In the genomic region with DNA sequence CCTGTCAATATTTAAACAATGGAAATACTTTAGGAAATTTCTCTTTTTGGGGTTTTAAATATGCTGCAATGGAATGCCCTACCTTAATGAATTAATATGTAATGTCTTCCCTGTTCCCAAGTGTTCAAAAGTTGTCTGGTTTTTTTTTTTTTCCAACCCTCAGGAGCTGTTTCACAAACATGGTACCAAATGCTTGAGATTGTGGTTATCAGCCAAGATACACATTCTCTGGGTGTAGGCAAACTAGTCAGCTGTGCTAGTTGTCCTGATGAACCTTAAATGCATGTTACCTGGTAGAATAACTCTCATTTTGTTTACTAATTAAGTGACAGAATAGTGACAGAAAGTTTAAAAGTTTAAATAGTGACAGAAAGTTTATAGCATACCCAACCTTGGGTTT, we compare ENCODE assay signal across 24 cellular contexts. TPM values are rescaled to one million over a fixed set of nuclear protein-coding genes. Genes with fewer than 3 reads are reported as not detected.
DNase-seq lines count a peak whose midpoint lies in the region; ATAC-seq, FAIRE-seq and TF ChIP-seq lines count a peak whose summit lies in the region.
"Had no signal": no experiment of that assay in that cellular context is flagged by ENCODE, and none has a peak within 500 bp of the region (broad histone marks: within the 10 kb centered on the region; RNA-seq: fewer than 3 reads in every experiment).

No MANE protein-coding gene starts in this region.

- TF ChIP-seq CTCF in prostate gland (IDR thresholded peaks at IDR 0.05): no peak
- TF ChIP-seq CTCF in transverse colon (IDR thresholded peaks at IDR 0.05): no peak

- in situ Hi-C loops in transverse colon (cut with MboI; ENCODE audit: low pct_ligation_motif_present in 1 of 4, low pct_unique_long_range_greater_than_20kb in 1 of 4, low sequenced_read_pairs in 3 of 4): no loop called here
- in situ Hi-C loops in G401 (cut with HindIII; ENCODE audit: low sequenced_read_pairs): no loop called here

- peak overlapping the region in 1 of 2 donors; percentile 2 for H3K4me3 ChIP-seq in prostate gland
- H3K4me3 ChIP-seq in transverse colon: peak overlapping the region in 1 of 4 donors; percentile 11
- H3K4me3 ChIP-seq: K562, lung had no signal

- peak; percentile 38 for FAIRE-seq in colon (lab: Jason Lieb, UNC)
- FAIRE-seq: K562, small intestine had no signal

- DNase-seq in EH (ENCODE audit: low read depth): peak; percentile 51
- no peak for DNase-seq in prostate gland (ENCODE audit: low spot score)
- DNase-seq in transverse colon: no peak
- DNase-seq in GM03348 (ENCODE audit: low spot score): no peak
- DNase-seq in G401 (ENCODE audit: low spot score): no peak
- DNase-seq: activated CD8-positive, alpha-beta memory T cell treated with anti-CD3 and anti-CD28 coated beads for 24 hours; activated naive CD4-positive, alpha-beta T cell treated with anti-CD3 and anti-CD28 coated beads for 36 hours; activated T-cell treated with anti-CD3 and anti-CD28 coated beads, Interleukin-2, amount 50 U/mL, for 4 hours; CD8-positive, alpha-beta T cell; DMS79 treated with DMSO at 0.1 percent for 48 hours; effector memory CD4-positive, alpha-beta T cell; glutamatergic neuron; H7; NCI-H1694 treated with DMSO at 0.1 percent for 48 hours; NCI-H774; SIG-M5; small intestine; stimulated activated CD4-positive, alpha-beta T cell treated with anti-CD3 and anti-CD28 coated beads, Interleukin-2, amount 100 ng/mL, for 48 hours; stimulated activated naive CD8-positive, alpha-beta T cell treated with anti-CD3 and anti-CD28 coated beads, Interleukin-15, Interleukin-2, amounts not matched to agents 100 U/mL and 50 U/mL, for 24 hours had no signal

- H3K4me1 ChIP-seq in prostate gland (replicated peaks): no peaks in the 10 kb centered on the region
- peaks cover 4 to 38% (median 7%) of the 10 kb centered on the region in 4 donors for H3K4me1 ChIP-seq in transverse colon

- no peak for TF ChIP-seq EP300 in transverse colon (IDR thresholded peaks at IDR 0.05; ENCODE audit: low read depth)

- H3K36me3 ChIP-seq in prostate gland: no peaks in the 10 kb centered on the region
- H3K36me3 ChIP-seq in transverse colon: no peaks in the 10 kb centered on the region

- no peaks in the 10 kb centered on the region for H3K27me3 ChIP-seq in prostate gland (replicated peaks; ENCODE audit: insufficient read depth)
- H3K27me3 ChIP-seq in transverse colon: no peaks in the 10 kb centered on the region

- no peaks in the 10 kb centered on the region for H3K9me3 ChIP-seq in prostate gland
- no peaks in the 10 kb centered on the region for H3K9me3 ChIP-seq in transverse colon

- no peak for ATAC-seq in HG03095 (IDR thresholded peaks at IDR 0.05; ENCODE audit: unreplicated experiment)
- ATAC-seq: activated T-cell treated with anti-CD3 and anti-CD28 coated beads, Interleukin-2, amount 50 U/mL, for 4 hours; CD8-positive, alpha-beta T cell; K562; stimulated activated naive CD8-positive, alpha-beta T cell treated with anti-CD3 and anti-CD28 coated beads, Interleukin-15, Interleukin-2, amounts not matched to agents 100 U/mL and 50 U/mL, for 24 hours had no signal

- no peak for TF ChIP-seq POLR2A in prostate gland (IDR thresholded peaks at IDR 0.05)
- no peak for TF ChIP-seq POLR2A in transverse colon (IDR thresholded peaks at IDR 0.05)

- intact Hi-C loops in prostate gland (cut with DNase I): no loop called here
- intact Hi-C loops in transverse colon (cut with DNase I; ENCODE audit: low total_unique reads): no loop called here

- H3K27ac ChIP-seq in prostate gland: peak overlapping the region; percentile 14 to 43
- H3K27ac ChIP-seq in transverse colon: peak overlapping the region; percentile 77 to 82 (median 80)
- H3K27ac ChIP-seq: parathyroid adenoma had no signal

RNA-seq across cellular contexts. Expression of gene FHL1, which starts 50.7 kb away (rescaled TPM):
- 100 to 1,000 TPM; 246 to 296 TPM for total RNA-seq in prostate gland
- total RNA-seq in transverse colon: 100 to 1,000 TPM; 139 to 617 (median 162) TPM
- 4.5 and 5.1 TPM in 2 replicates for total RNA-seq in G401 (2014; rRNA removed; shearing (Covaris generic))

RNA-seq across cellular contexts. Expression of gene MAP7D3, which starts 53.2 kb away (rescaled TPM):
- total RNA-seq in prostate gland (10 to 100 TPM in 1 of 2 donors, 1 to 10 TPM in 1; 6.1 to 22.8 TPM), transverse colon (10 to 100 TPM in 1 of 4 donors, 1 to 10 TPM in 3; 2.2 to 10.9 (median 5.2) TPM)
- total RNA-seq in G401 (2014; rRNA removed; shearing (Covaris generic)): 9.0 and 12.9 TPM in 2 replicates

Comparison
In these comparisons a context has a peak if more than half of its experiments do, and no peak if none do; other contexts are left out.
1. RNA of gene FHL1, which starts 50.7 kb away (total RNA-seq): 246 to 296 TPM in prostate gland and 139 to 617 TPM in transverse colon; 4.5 to 5.1 TPM in G401; every median in the first group is over 10 times any median in the second.